Comparison of ENCODE assay signal across 12 cellular contexts in the genomic region with DNA sequence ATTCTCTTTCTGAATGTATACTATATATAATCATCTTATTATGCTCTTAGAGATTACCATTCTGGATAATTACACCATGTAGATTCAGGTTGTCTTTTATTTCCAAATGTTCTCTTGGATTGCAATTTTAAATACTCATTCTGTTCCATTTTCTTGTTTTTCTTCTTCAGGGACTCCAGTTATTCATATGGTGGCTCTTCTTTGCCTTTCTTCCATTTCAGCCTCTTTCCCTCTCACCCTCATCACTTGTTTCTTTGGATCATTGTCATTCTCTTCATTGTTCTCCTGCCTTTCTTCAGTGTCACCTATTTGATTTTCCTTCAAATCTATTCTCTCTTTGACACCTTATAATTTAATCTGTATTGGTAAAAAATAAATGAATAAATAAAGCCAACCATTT.
"Had no signal": no experiment of that assay in that cellular context is flagged by ENCODE, and none has a peak within 500 bp of the region (broad histone marks: within the 10 kb centered on the region; RNA-seq: fewer than 3 reads in every experiment).

No MANE protein-coding gene starts in this region.

- DNase-seq: activated CD4-positive, alpha-beta T cell treated with anti-CD3 and anti-CD28 coated beads for 1 hour; activated gamma-delta T cell; activated T-cell treated with anti-CD3 and anti-CD28 coated beads, Interleukin-2, amount 50 U/mL, for 24 hours; NCI-H1930; SIG-M5 had no signal

- H3K27me3 Mint-ChIP-seq: activated CD4-positive, alpha-beta memory T cell treated with anti-CD3 and anti-CD28 coated beads, Interleukin-2, amount 10 ng/mL, durations not matched to agents 7 days and 5 days; activated naive CD4-positive, alpha-beta T cell treated with anti-CD3 and anti-CD28 coated beads, Interleukin-2, amount 50 U/mL, for 24 hours; activated T-cell treated with anti-CD3 and anti-CD28 coated beads, Interleukin-2, amount 50 U/mL, for 24 hours had no signal

- H3K27me3 ChIP-seq: brain microvascular endothelial cell, MG63 had no signal

- H3K27ac ChIP-seq: brain microvascular endothelial cell, RWPE1, WERI-Rb-1 had no signal

- H3K27ac Mint-ChIP-seq: activated CD4-positive, alpha-beta memory T cell treated with anti-CD3 and anti-CD28 coated beads, Interleukin-2, amount 10 ng/mL, durations not matched to agents 7 days and 5 days; activated naive CD4-positive, alpha-beta T cell treated with anti-CD3 and anti-CD28 coated beads, Interleukin-2, amount 50 U/mL, for 24 hours; activated T-cell treated with anti-CD3 and anti-CD28 coated beads, Interleukin-2, amount 50 U/mL, for 24 hours; activated T-helper 2 cell treated with anti-CD3 and anti-CD28 coated beads, Interferon-gamma antibody, Interleukin-2, Interleukin-4, amounts not matched to agents 10 μg/mL and 5 μg/mL and 100 μg/mL, durations not matched to agents 14 hours and 24 hours and 36 hours had no signal

- H3K9me3 ChIP-seq: MG63 had no signal

- H3K36me3 ChIP-seq: MG63, WERI-Rb-1 had no signal

- H3K4me1 Mint-ChIP-seq: activated CD4-positive, alpha-beta memory T cell treated with anti-CD3 and anti-CD28 coated beads, Interleukin-2, amount 10 ng/mL, durations not matched to agents 7 days and 5 days; activated naive CD4-positive, alpha-beta T cell treated with anti-CD3 and anti-CD28 coated beads, Interleukin-2, amount 50 U/mL, for 24 hours had no signal

- H3K4me3 ChIP-seq: MG63 had no signal

- H3K4me3 Mint-ChIP-seq: activated CD4-positive, alpha-beta memory T cell treated with anti-CD3 and anti-CD28 coated beads, Interleukin-2, amount 10 ng/mL, durations not matched to agents 7 days and 5 days; activated naive CD4-positive, alpha-beta T cell treated with anti-CD3 and anti-CD28 coated beads, Interleukin-2, amount 50 U/mL, for 24 hours; activated T-cell treated with anti-CD3 and anti-CD28 coated beads, Interleukin-2, amount 50 U/mL, for 24 hours had no signal

- H3K9me3 Mint-ChIP-seq: activated CD4-positive, alpha-beta memory T cell treated with anti-CD3 and anti-CD28 coated beads, Interleukin-2, amount 10 ng/mL, durations not matched to agents 7 days and 5 days; activated naive CD4-positive, alpha-beta T cell treated with anti-CD3 and anti-CD28 coated beads, Interleukin-2, amount 50 U/mL, for 24 hours had no signal
